12 cellular contexts compared by ENCODE assay signal in the genomic region with DNA sequence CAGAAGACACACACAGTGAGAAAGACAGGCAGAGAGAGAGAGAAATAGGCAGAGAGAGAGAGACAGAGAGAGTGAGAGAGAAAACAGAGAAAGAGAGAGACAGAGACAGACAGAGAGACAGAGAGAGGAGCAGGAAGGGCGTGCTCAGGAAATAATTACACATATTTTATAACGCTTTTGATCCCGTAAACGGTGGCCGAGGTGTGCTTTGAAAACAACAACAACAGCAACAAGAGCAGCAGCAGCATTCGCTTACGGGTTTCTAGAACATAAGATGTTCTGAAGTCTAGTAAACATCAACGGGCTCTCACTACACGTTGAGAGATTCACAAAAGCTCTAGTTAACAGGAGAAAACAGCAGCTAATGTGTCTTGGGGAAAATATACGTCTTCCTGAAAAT.
DNase-seq lines count a peak whose midpoint lies in the region; ATAC-seq, FAIRE-seq and TF ChIP-seq lines count a peak whose summit lies in the region.
"Had no signal": no experiment of that assay in that cellular context is flagged by ENCODE, and none has a peak within 500 bp of the region (broad histone marks: within the 10 kb centered on the region; RNA-seq: fewer than 3 reads in every experiment).

No MANE protein-coding gene starts in this region.

- peaks cover 5% of the 10 kb centered on the region for H3K27me3 Mint-ChIP-seq in HFFc6 (ENCODE audit: insufficient read depth)

- no peak for TF ChIP-seq EP300 in sigmoid colon (IDR thresholded peaks at IDR 0.05)

- no peaks in the 10 kb centered on the region for H3K36me3 ChIP-seq in ES-I3 (ENCODE audit: insufficient read depth, low read length)
- no peaks in the 10 kb centered on the region for H3K36me3 ChIP-seq in OCI-LY7 (ENCODE audit: insufficient read depth, low read length)
- H3K36me3 ChIP-seq in sigmoid colon, result no peaks in the 10 kb centered on the region

- H3K36me3 Mint-ChIP-seq in HFFc6 (ENCODE audit: low read depth), result no peaks in the 10 kb centered on the region

- H3K27me3 ChIP-seq in sigmoid colon, result peaks cover 0 to 33% (median 6%) of the 10 kb centered on the region in 3 donors

- DNase-seq in OCI-LY7 (ENCODE audit: low spot score) (peak; percentile 17), fibroblast of the aortic adventitia (ENCODE audit: low read depth) (peak; percentile 17), sigmoid colon (no peak), HFFc6 (no peak), NCI-H69 (lab: John Stamatoyannopoulos, UW) (no peak), GM12892 (ENCODE audit: insufficient read length) (no peak)
- DNase-seq: stimulated activated CD4-positive, alpha-beta T cell treated with anti-CD3 and anti-CD28 coated beads, Interleukin-4, amount 100 ng/mL, for 24 hours; substantia nigra had no signal

- H3K79me2 ChIP-seq in OCI-LY7 (ENCODE audit: insufficient read depth, low read depth, low read length), result no peaks in the 10 kb centered on the region

- BruUV-seq in OCI-LY7 (replicated peaks; lab: Mats Ljungman, UMichigan), result no TSS peak

- peak overlapping the region; percentile 73; the same call in 1 of the 2 replicates for H2AFZ ChIP-seq in OCI-LY7 (ENCODE audit: low read length)

- 27 to 42% methylated on average over 10 of the region's 10 CpGs for WGBS in sigmoid colon, 2 donors

- H3K4me3 ChIP-seq in OCI-LY7 (ENCODE audit: low read depth, low read length, poor library complexity, severe bottlenecking) (peak overlapping the region; percentile 29), fibroblast of the aortic adventitia (ENCODE audit: low read depth, low read length) (no peak overlapping the region), sigmoid colon (peak overlapping the region in 3 of 4 donors; percentile 17 to 34 (median 21))
- H3K4me3 ChIP-seq: K562 had no signal

- H3K9ac ChIP-seq in ES-I3 (ENCODE audit: low read depth, low read length), result peak overlapping the region; percentile 47

- H3K27ac Mint-ChIP-seq in HFFc6, result no peak overlapping the region

- H3K4me2 ChIP-seq in OCI-LY7 (ENCODE audit: low read length), result peak overlapping the region; percentile 65

- no peaks in the 10 kb centered on the region for H3K9me3 Mint-ChIP-seq in HFFc6

- TF ChIP-seq CTCF in OCI-LY7 (conservative IDR thresholded peaks at IDR 0.05; ENCODE audit: low read length) (no peak), fibroblast of the aortic adventitia (IDR thresholded peaks at IDR 0.05; ENCODE audit: insufficient read depth, low read length) (no peak), sigmoid colon (IDR thresholded peaks at IDR 0.05) (no peak), HFFc6 (IDR thresholded peaks at IDR 0.05) (no peak)

- H3K4me1 ChIP-seq in ES-I3 (ENCODE audit: insufficient read depth, low read length) (peaks cover 7% of the 10 kb centered on the region; the same call in 1 of the 2 replicates), OCI-LY7 (ENCODE audit: insufficient read depth, low read length, poor library complexity, severe bottlenecking) (peaks cover 35% of the 10 kb centered on the region), sigmoid colon (peaks cover 0 to 8% (median 4%) of the 10 kb centered on the region in 4 donors)

- no peaks in the 10 kb centered on the region for H3K9me2 ChIP-seq in OCI-LY7 (ENCODE audit: insufficient read depth, low read length)

- H3K27ac ChIP-seq in OCI-LY7 (ENCODE audit: low read depth, low read length, poor library complexity, severe bottlenecking) (no peak overlapping the region), sigmoid colon (no peak overlapping the region)
- H3K27ac ChIP-seq: C4-2B had no signal

- intact Hi-C loops in OCI-LY7 (cut with micrococcal nuclease; ENCODE audit: unreplicated experiment) (no loop called here), sigmoid colon (cut with DNase I) (no loop called here)

- H3K4me1 Mint-ChIP-seq in HFFc6 (ENCODE audit: low read depth), result no peaks in the 10 kb centered on the region

- ATAC-seq in GM21576 (IDR thresholded peaks at IDR 0.05; ENCODE audit: unreplicated experiment), result no peak
- ATAC-seq: K562 had no signal

- H3K4me3 Mint-ChIP-seq in HFFc6, result no peak overlapping the region

- TF ChIP-seq POLR2A in sigmoid colon (IDR thresholded peaks at IDR 0.05) (no peak), GM12892 (IDR thresholded peaks at IDR 0.05; ENCODE audit: low read depth, low read length) (no peak)

- H3K9me3 ChIP-seq in ES-I3 (ENCODE audit: control insufficient read depth, insufficient read depth, low read length) (no peaks in the 10 kb centered on the region), OCI-LY7 (ENCODE audit: low read length) (no peaks in the 10 kb centered on the region), sigmoid colon (no peaks in the 10 kb centered on the region)

- CTCF ChIA-PET in OCI-LY7 (lab: Charles Lee; ENCODE audit: unreplicated experiment), result no interaction called here

- H4K20me1 ChIP-seq in OCI-LY7 (ENCODE audit: insufficient read depth, low read length), result no peaks in the 10 kb centered on the region

- POLR2A ChIA-PET in OCI-LY7 (lab: Charles Lee), result no interaction called here

- no peak for FAIRE-seq in GM12892 (lab: Jason Lieb, UNC)
- FAIRE-seq: K562 had no signal

Comparison
In these comparisons a context has a peak if more than half of its experiments do, and no peak if none do; other contexts are left out.
1. DNase-seq: peak in OCI-LY7 (single experiment) and fibroblast of the aortic adventitia (single experiment); none in sigmoid colon (single experiment), HFFc6 (single experiment), NCI-H69 (single experiment) and GM12892 (single experiment).